ENCODE assay signal across 1 cellular context in the genomic region with DNA sequence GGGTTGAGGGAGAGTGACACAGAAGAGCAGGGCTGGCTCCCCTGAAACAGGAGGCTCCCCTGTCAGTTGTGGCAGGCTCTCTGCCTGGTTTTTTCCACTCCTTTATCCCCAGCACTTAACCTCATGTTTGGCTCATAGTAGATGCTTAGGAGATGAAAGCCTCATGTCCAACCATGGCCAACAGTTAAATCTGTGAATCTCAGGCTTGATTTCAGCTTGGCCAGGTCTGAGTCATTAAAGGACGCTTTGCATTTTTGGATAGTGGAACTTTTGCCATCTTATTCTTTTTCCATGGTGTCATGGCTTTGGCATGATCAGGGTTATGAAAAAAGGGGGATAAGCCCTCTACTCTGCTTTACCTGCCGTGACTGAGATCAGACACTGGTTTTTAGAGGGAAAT.
TF ChIP-seq lines count a peak whose summit lies in the region.

No MANE protein-coding gene starts in this region.

TF ChIP-seq in H1, 55 proteins besides CTCF, POLR2A, EP300 and RAD21:
- TF ChIP-seq ASH2L (IDR thresholded peaks at IDR 0.05; ENCODE audit: low read length) (no peak), CHD1 (IDR thresholded peaks at IDR 0.05; ENCODE audit: low read depth, low read length) (no peak), ZNF274 (IDR thresholded peaks at IDR 0.05; ENCODE audit: borderline replicate concordance, extremely low read depth, low read length) (no peak), USF2 (IDR thresholded peaks at IDR 0.05; ENCODE audit: low read length) (no peak), KDM1A (IDR thresholded peaks at IDR 0.05; ENCODE audit: borderline replicate concordance, low read length) (no peak), RXRA (IDR thresholded peaks at IDR 0.05; ENCODE audit: insufficient read depth, low read depth, low read length) (no peak), BACH1 (IDR thresholded peaks at IDR 0.05; ENCODE audit: low read length) (no peak), BCL11A (IDR thresholded peaks at IDR 0.05; ENCODE audit: low read depth in 2 of 2, low read length in 2 of 2) (no peak), CBX5 (IDR thresholded peaks at IDR 0.05; ENCODE audit: low read depth, low read length) (no peak), NANOG (IDR thresholded peaks at IDR 0.05; ENCODE audit: insufficient read depth, low read depth, low read length, poor library complexity, severe bottlenecking) (no peak), SRF (IDR thresholded peaks at IDR 0.05; ENCODE audit: low read depth, low read length) (no peak), EZH2 (IDR thresholded peaks at IDR 0.05; ENCODE audit: low read depth, low read length, severe bottlenecking) (no peak), TBP (IDR thresholded peaks at IDR 0.05; ENCODE audit: low read depth, low read length) (no peak), POLR2AphosphoS5 (IDR thresholded peaks at IDR 0.05; ENCODE audit: low read depth, low read length) (no peak), CHD2 (IDR thresholded peaks at IDR 0.05; ENCODE audit: low read length) (no peak), SAP30 (IDR thresholded peaks at IDR 0.05; ENCODE audit: insufficient read depth, insufficient replicate concordance, low read length) (no peak), SUZ12 (IDR thresholded peaks at IDR 0.05; ENCODE audit: low read length) (no peak), TAF7 (optimal IDR thresholded peaks at IDR 0.05; ENCODE audit: borderline replicate concordance, low read depth, low read length) (no peak), RBBP5 (IDR thresholded peaks at IDR 0.05; ENCODE audit: borderline replicate concordance, low read depth, low read length) (no peak)
- TF ChIP-seq, protein P1, sequence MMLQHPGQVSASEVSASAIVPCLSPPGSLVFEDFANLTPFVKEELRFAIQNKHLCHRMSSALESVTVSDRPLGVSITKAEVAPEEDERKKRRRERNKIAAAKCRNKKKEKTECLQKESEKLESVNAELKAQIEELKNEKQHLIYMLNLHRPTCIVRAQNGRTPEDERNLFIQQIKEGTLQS (IDR thresholded peaks at IDR 0.05; ENCODE audit: insufficient read depth, low read depth, low read length) = no peak
